1 cellular context compared by ENCODE assay signal in the genomic region with DNA sequence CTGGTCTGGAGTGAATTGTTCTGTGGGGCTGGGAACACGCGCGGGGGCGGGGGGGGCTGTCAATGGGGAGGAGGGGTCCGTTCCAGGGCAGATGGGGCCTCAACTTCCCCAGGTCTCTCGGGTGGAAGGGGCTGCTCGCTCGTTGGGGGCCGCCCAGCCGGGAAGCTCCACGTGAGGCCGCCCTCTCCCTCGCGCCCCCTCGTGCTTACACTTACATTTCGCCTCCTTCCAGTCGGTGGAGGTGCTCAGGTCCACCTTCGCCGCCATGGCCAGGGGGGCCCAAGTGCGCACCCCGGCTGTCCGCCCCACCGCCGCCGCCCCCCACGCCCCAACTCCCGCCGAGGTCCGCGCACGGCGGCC.
TF ChIP-seq lines count a peak whose summit lies in the region.

No MANE protein-coding gene starts in this region.

TF ChIP-seq in K562, 482 proteins besides CTCF, POLR2A, EP300 and RAD21 (continued from another document and continues in another):
- TF ChIP-seq UBTF (IDR thresholded peaks at IDR 0.05; ENCODE audit: borderline replicate concordance in 1 of 2, low read depth in 2 of 2, low read length in 2 of 2) (no peak), CREM (IDR thresholded peaks at IDR 0.05; ENCODE audit: low read depth) (0 out of 2 replicates have a peak, but pooled peaks have one; percentile 18), NFRKB (IDR thresholded peaks at IDR 0.05; ENCODE audit: low read depth) (no peak), PRMT5 (CRISPR knock-in tag; IDR thresholded peaks at IDR 0.05) (no peak), PCBP2 (IDR thresholded peaks at IDR 0.05; ENCODE audit: low read depth, low read length, poor library complexity, severe bottlenecking) (no peak), E2F6 (IDR thresholded peaks at IDR 0.05; ENCODE audit: borderline replicate concordance in 1 of 2, extremely low read depth in 1 of 2, insufficient read depth in 1 of 2, insufficient read length in 1 of 2, low read depth in 1 of 2, low read length in 1 of 2, poor library complexity in 1 of 2, severe bottlenecking in 1 of 2) (peak in 1 of 2 experiments; percentile 50), CTCFL (IDR thresholded peaks at IDR 0.05; ENCODE audit: borderline replicate concordance, insufficient read depth, low read depth, low read length, poor library complexity, severe bottlenecking) (peak; percentile 35), CBFB (CRISPR knock-in tag; IDR thresholded peaks at IDR 0.05) (no peak), ZNF133 (CRISPR knock-in tag; IDR thresholded peaks at IDR 0.05) (no peak), TEAD4 (IDR thresholded peaks at IDR 0.05; ENCODE audit: low read length) (no peak), TEAD4 (CRISPR knock-in tag; IDR thresholded peaks at IDR 0.05; ENCODE audit: borderline replicate concordance) (peak; percentile 18; the same call in 1 of the 2 replicates), ZFPM2 (CRISPR knock-in tag; IDR thresholded peaks at IDR 0.05) (no peak), ZNF3 (CRISPR knock-in tag; IDR thresholded peaks at IDR 0.05) (no peak), PTBP1 (IDR thresholded peaks at IDR 0.05; ENCODE audit: low read depth, low read length) (no peak), GATAD2A (IDR thresholded peaks at IDR 0.05) (0 out of 2 replicates have a peak, but pooled peaks have one; percentile 35), NCOA6 (IDR thresholded peaks at IDR 0.05) (no peak), ZNF699 (CRISPR knock-in tag; IDR thresholded peaks at IDR 0.05; ENCODE audit: insufficient replicate concordance) (no peak), ZBTB5 (IDR thresholded peaks at IDR 0.05) (no peak), SOX6 (IDR thresholded peaks at IDR 0.05) (no peak), SLC30A9 (CRISPR knock-in tag; IDR thresholded peaks at IDR 0.05) (no peak), SREBF2 (CRISPR knock-in tag; IDR thresholded peaks at IDR 0.05) (no peak), STAT5A (IDR thresholded peaks at IDR 0.05; ENCODE audit: borderline replicate concordance, low read length) (no peak), EZH2 (IDR thresholded peaks at IDR 0.05; ENCODE audit: borderline replicate concordance, low read depth, low read length) (no peak), ELF1 (tag; IDR thresholded peaks at IDR 0.05) (no peak), HDAC3 (IDR thresholded peaks at IDR 0.05; ENCODE audit: borderline replicate concordance, partially characterized antibody) (no peak), MAFG (tag; conservative IDR thresholded peaks at IDR 0.05) (no peak), ZNF75A (CRISPR knock-in tag; IDR thresholded peaks at IDR 0.05) (no peak), NR2C2 (CRISPR knock-in tag; IDR thresholded peaks at IDR 0.05) (no peak), NR2C2 (tag; IDR thresholded peaks at IDR 0.05) (no peak), TBP (optimal IDR thresholded peaks at IDR 0.05; ENCODE audit: low read depth, low read length) (no peak), TCF7 (IDR thresholded peaks at IDR 0.05; ENCODE audit: borderline replicate concordance) (no peak), KDM5B (IDR thresholded peaks at IDR 0.05; ENCODE audit: insufficient replicate concordance, low read depth, low read length) (peak; percentile 28), KDM1A (IDR thresholded peaks at IDR 0.05) (no peak), LEF1 (IDR thresholded peaks at IDR 0.05) (no peak), NR3C1 (CRISPR knock-in tag; IDR thresholded peaks at IDR 0.05) (no peak), HNRNPH1 (optimal IDR thresholded peaks at IDR 0.05; ENCODE audit: low read depth, low read length) (no peak), ZBTB1 (CRISPR knock-in tag; IDR thresholded peaks at IDR 0.05; ENCODE audit: borderline replicate concordance, low read depth) (no peak; the same call in 1 of the 2 replicates), MYNN (IDR thresholded peaks at IDR 0.05) (no peak), MYNN (CRISPR knock-in tag; IDR thresholded peaks at IDR 0.05) (no peak), KDM2B (CRISPR knock-in tag; IDR thresholded peaks at IDR 0.05) (no peak), ZNF445 (CRISPR knock-in tag; IDR thresholded peaks at IDR 0.05; ENCODE audit: low read depth) (no peak)
- TF ChIP-seq, protein P1, sequence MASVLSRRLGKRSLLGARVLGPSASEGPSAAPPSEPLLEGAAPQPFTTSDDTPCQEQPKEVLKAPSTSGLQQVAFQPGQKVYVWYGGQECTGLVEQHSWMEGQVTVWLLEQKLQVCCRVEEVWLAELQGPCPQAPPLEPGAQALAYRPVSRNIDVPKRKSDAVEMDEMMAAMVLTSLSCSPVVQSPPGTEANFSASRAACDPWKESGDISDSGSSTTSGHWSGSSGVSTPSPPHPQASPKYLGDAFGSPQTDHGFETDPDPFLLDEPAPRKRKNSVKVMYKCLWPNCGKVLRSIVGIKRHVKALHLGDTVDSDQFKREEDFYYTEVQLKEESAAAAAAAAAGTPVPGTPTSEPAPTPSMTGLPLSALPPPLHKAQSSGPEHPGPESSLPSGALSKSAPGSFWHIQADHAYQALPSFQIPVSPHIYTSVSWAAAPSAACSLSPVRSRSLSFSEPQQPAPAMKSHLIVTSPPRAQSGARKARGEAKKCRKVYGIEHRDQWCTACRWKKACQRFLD (CRISPR knock-in tag; IDR thresholded peaks at IDR 0.05), result 0 out of 2 replicates have a peak, but pooled peaks have one; percentile 6
- TF ChIP-seq, protein P2, sequence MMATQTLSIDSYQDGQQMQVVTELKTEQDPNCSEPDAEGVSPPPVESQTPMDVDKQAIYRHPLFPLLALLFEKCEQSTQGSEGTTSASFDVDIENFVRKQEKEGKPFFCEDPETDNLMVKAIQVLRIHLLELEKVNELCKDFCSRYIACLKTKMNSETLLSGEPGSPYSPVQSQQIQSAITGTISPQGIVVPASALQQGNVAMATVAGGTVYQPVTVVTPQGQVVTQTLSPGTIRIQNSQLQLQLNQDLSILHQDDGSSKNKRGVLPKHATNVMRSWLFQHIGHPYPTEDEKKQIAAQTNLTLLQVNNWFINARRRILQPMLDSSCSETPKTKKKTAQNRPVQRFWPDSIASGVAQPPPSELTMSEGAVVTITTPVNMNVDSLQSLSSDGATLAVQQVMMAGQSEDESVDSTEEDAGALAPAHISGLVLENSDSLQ (IDR thresholded peaks at IDR 0.05), result no peak
- TF ChIP-seq, protein P3, sequence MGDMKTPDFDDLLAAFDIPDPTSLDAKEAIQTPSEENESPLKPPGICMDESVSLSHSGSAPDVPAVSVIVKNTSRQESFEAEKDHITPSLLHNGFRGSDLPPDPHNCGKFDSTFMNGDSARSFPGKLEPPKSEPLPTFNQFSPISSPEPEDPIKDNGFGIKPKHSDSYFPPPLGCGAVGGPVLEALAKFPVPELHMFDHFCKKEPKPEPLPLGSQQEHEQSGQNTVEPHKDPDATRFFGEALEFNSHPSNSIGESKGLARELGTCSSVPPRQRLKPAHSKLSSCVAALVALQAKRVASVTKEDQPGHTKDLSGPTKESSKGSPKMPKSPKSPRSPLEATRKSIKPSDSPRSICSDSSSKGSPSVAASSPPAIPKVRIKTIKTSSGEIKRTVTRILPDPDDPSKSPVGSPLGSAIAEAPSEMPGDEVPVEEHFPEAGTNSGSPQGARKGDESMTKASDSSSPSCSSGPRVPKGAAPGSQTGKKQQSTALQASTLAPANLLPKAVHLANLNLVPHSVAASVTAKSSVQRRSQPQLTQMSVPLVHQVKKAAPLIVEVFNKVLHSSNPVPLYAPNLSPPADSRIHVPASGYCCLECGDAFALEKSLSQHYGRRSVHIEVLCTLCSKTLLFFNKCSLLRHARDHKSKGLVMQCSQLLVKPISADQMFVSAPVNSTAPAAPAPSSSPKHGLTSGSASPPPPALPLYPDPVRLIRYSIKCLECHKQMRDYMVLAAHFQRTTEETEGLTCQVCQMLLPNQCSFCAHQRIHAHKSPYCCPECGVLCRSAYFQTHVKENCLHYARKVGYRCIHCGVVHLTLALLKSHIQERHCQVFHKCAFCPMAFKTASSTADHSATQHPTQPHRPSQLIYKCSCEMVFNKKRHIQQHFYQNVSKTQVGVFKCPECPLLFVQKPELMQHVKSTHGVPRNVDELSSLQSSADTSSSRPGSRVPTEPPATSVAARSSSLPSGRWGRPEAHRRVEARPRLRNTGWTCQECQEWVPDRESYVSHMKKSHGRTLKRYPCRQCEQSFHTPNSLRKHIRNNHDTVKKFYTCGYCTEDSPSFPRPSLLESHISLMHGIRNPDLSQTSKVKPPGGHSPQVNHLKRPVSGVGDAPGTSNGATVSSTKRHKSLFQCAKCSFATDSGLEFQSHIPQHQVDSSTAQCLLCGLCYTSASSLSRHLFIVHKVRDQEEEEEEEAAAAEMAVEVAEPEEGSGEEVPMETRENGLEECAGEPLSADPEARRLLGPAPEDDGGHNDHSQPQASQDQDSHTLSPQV (IDR thresholded peaks at IDR 0.05), result no peak
- TF ChIP-seq, protein P4, sequence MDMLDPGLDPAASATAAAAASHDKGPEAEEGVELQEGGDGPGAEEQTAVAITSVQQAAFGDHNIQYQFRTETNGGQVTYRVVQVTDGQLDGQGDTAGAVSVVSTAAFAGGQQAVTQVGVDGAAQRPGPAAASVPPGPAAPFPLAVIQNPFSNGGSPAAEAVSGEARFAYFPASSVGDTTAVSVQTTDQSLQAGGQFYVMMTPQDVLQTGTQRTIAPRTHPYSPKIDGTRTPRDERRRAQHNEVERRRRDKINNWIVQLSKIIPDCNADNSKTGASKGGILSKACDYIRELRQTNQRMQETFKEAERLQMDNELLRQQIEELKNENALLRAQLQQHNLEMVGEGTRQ (CRISPR knock-in tag; IDR thresholded peaks at IDR 0.05), result peak; percentile 43
- TF ChIP-seq, protein P5, sequence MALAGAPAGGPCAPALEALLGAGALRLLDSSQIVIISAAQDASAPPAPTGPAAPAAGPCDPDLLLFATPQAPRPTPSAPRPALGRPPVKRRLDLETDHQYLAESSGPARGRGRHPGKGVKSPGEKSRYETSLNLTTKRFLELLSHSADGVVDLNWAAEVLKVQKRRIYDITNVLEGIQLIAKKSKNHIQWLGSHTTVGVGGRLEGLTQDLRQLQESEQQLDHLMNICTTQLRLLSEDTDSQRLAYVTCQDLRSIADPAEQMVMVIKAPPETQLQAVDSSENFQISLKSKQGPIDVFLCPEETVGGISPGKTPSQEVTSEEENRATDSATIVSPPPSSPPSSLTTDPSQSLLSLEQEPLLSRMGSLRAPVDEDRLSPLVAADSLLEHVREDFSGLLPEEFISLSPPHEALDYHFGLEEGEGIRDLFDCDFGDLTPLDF (CRISPR knock-in tag; IDR thresholded peaks at IDR 0.05), result no peak
- TF ChIP-seq, protein P6, sequence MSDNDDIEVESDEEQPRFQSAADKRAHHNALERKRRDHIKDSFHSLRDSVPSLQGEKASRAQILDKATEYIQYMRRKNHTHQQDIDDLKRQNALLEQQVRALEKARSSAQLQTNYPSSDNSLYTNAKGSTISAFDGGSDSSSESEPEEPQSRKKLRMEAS (CRISPR knock-in tag; IDR thresholded peaks at IDR 0.05), result no peak
- TF ChIP-seq, protein P7, sequence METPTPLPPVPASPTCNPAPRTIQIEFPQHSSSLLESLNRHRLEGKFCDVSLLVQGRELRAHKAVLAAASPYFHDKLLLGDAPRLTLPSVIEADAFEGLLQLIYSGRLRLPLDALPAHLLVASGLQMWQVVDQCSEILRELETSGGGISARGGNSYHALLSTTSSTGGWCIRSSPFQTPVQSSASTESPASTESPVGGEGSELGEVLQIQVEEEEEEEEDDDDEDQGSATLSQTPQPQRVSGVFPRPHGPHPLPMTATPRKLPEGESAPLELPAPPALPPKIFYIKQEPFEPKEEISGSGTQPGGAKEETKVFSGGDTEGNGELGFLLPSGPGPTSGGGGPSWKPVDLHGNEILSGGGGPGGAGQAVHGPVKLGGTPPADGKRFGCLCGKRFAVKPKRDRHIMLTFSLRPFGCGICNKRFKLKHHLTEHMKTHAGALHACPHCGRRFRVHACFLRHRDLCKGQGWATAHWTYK (CRISPR knock-in tag; IDR thresholded peaks at IDR 0.05), result no peak
